Comparison of ENCODE assay signal across 1 cellular context in the genomic region with DNA sequence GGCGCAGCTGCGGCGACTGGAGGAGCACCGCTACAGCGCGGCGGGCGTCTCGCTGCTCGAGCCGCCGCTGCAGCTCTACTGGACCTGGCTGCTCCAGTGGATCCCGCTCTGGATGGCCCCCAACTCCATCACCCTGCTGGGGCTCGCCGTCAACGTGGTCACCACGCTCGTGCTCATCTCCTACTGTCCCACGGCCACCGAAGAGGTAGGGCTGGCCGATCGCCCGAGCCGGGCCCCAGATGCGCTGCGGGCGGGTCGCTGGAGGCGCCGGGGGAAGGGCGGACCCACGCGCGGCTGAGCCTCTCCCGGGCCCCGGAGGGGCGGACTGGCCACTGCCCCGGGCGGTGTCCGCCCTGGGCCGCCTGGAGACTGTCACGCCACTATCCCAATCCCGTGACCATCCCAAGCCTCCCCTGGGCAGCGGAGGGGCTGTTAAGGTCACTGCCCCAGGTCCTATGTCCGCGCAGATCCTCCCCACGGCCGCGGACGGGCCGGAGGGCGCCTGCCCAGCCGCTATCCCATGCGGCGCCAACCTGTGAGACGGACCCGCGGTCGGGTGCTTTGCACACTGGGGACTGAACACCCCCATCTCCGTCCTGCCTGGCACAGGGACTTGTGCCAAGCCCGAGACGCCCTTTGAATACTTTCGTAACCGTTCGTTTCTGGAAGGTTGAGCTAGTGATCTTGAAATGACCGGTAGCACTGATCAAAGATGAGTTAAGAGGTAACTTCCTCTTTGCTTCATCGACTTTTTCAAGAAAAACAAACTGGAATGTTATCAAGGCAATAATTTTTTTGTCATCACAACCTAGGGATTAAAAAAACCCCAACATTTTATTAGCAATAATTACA.
TF ChIP-seq lines count a peak whose summit lies in the region.

No MANE protein-coding gene starts in this region.

TF ChIP-seq in HepG2, 621 proteins besides CTCF, POLR2A, EP300 and RAD21 (continues in another document):
- peak; percentile 52; the same call in 1 of the 2 replicates for TF ChIP-seq MTA1 (CRISPR knock-in tag; IDR thresholded peaks at IDR 0.05; ENCODE audit: borderline replicate concordance)
- TF ChIP-seq RAD51 (IDR thresholded peaks at IDR 0.05; ENCODE audit: borderline replicate concordance) = no peak
- no peak for TF ChIP-seq ZNF543 (CRISPR knock-in tag; IDR thresholded peaks at IDR 0.05)
- TF ChIP-seq, protein P1, sequence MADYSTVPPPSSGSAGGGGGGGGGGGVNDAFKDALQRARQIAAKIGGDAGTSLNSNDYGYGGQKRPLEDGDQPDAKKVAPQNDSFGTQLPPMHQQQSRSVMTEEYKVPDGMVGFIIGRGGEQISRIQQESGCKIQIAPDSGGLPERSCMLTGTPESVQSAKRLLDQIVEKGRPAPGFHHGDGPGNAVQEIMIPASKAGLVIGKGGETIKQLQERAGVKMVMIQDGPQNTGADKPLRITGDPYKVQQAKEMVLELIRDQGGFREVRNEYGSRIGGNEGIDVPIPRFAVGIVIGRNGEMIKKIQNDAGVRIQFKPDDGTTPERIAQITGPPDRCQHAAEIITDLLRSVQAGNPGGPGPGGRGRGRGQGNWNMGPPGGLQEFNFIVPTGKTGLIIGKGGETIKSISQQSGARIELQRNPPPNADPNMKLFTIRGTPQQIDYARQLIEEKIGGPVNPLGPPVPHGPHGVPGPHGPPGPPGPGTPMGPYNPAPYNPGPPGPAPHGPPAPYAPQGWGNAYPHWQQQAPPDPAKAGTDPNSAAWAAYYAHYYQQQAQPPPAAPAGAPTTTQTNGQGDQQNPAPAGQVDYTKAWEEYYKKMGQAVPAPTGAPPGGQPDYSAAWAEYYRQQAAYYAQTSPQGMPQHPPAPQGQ (CRISPR knock-in tag; IDR thresholded peaks at IDR 0.05; ENCODE audit: borderline replicate concordance) = no peak
- TF ChIP-seq ZNF737 (CRISPR knock-in tag; IDR thresholded peaks at IDR 0.05; ENCODE audit: borderline replicate concordance) = no peak; the same call in 1 of the 2 replicates
- TF ChIP-seq, protein P2, sequence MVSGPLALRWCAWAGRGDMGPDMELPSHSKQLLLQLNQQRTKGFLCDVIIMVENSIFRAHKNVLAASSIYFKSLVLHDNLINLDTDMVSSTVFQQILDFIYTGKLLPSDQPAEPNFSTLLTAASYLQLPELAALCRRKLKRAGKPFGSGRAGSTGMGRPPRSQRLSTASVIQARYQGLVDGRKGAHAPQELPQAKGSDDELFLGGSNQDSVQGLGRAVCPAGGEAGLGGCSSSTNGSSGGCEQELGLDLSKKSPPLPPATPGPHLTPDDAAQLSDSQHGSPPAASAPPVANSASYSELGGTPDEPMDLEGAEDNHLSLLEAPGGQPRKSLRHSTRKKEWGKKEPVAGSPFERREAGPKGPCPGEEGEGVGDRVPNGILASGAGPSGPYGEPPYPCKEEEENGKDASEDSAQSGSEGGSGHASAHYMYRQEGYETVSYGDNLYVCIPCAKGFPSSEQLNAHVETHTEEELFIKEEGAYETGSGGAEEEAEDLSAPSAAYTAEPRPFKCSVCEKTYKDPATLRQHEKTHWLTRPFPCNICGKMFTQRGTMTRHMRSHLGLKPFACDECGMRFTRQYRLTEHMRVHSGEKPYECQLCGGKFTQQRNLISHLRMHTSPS (CRISPR knock-in tag; IDR thresholded peaks at IDR 0.05; ENCODE audit: low read depth) = peak; percentile 48
- TF ChIP-seq ZNF224 (CRISPR knock-in tag; IDR thresholded peaks at IDR 0.05) = no peak
- no peak for TF ChIP-seq SRSF4 (IDR thresholded peaks at IDR 0.05; ENCODE audit: low read depth, low read length, poor library complexity, severe bottlenecking)
- no peak for TF ChIP-seq ZFP36L1 (CRISPR knock-in tag; IDR thresholded peaks at IDR 0.05)
- TF ChIP-seq ZNF282 (IDR thresholded peaks at IDR 0.05; ENCODE audit: partially characterized antibody) = no peak
- no peak for TF ChIP-seq FOSL2 (CRISPR knock-in tag; IDR thresholded peaks at IDR 0.05)
- TF ChIP-seq, protein P3, sequence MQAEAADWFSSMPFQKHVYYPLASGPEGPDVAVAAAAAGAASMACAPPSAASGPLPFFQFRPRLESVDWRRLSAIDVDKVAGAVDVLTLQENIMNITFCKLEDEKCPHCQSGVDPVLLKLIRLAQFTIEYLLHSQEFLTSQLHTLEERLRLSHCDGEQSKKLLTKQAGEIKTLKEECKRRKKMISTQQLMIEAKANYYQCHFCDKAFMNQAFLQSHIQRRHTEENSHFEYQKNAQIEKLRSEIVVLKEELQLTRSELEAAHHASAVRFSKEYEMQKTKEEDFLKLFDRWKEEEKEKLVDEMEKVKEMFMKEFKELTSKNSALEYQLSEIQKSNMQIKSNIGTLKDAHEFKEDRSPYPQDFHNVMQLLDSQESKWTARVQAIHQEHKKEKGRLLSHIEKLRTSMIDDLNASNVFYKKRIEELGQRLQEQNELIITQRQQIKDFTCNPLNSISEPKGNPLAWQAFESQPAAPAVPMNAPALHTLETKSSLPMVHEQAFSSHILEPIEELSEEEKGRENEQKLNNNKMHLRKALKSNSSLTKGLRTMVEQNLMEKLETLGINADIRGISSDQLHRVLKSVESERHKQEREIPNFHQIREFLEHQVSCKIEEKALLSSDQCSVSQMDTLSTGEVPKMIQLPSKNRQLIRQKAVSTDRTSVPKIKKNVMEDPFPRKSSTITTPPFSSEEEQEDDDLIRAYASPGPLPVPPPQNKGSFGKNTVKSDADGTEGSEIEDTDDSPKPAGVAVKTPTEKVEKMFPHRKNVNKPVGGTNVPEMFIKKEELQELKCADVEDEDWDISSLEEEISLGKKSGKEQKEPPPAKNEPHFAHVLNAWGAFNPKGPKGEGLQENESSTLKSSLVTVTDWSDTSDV (CRISPR knock-in tag; IDR thresholded peaks at IDR 0.05) = no peak
- TF ChIP-seq, protein P4, sequence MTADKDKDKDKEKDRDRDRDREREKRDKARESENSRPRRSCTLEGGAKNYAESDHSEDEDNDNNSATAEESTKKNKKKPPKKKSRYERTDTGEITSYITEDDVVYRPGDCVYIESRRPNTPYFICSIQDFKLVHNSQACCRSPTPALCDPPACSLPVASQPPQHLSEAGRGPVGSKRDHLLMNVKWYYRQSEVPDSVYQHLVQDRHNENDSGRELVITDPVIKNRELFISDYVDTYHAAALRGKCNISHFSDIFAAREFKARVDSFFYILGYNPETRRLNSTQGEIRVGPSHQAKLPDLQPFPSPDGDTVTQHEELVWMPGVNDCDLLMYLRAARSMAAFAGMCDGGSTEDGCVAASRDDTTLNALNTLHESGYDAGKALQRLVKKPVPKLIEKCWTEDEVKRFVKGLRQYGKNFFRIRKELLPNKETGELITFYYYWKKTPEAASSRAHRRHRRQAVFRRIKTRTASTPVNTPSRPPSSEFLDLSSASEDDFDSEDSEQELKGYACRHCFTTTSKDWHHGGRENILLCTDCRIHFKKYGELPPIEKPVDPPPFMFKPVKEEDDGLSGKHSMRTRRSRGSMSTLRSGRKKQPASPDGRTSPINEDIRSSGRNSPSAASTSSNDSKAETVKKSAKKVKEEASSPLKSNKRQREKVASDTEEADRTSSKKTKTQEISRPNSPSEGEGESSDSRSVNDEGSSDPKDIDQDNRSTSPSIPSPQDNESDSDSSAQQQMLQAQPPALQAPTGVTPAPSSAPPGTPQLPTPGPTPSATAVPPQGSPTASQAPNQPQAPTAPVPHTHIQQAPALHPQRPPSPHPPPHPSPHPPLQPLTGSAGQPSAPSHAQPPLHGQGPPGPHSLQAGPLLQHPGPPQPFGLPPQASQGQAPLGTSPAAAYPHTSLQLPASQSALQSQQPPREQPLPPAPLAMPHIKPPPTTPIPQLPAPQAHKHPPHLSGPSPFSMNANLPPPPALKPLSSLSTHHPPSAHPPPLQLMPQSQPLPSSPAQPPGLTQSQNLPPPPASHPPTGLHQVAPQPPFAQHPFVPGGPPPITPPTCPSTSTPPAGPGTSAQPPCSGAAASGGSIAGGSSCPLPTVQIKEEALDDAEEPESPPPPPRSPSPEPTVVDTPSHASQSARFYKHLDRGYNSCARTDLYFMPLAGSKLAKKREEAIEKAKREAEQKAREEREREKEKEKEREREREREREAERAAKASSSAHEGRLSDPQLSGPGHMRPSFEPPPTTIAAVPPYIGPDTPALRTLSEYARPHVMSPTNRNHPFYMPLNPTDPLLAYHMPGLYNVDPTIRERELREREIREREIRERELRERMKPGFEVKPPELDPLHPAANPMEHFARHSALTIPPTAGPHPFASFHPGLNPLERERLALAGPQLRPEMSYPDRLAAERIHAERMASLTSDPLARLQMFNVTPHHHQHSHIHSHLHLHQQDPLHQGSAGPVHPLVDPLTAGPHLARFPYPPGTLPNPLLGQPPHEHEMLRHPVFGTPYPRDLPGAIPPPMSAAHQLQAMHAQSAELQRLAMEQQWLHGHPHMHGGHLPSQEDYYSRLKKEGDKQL (CRISPR knock-in tag; IDR thresholded peaks at IDR 0.05; ENCODE audit: low read depth) = no peak
- TF ChIP-seq, protein P5, sequence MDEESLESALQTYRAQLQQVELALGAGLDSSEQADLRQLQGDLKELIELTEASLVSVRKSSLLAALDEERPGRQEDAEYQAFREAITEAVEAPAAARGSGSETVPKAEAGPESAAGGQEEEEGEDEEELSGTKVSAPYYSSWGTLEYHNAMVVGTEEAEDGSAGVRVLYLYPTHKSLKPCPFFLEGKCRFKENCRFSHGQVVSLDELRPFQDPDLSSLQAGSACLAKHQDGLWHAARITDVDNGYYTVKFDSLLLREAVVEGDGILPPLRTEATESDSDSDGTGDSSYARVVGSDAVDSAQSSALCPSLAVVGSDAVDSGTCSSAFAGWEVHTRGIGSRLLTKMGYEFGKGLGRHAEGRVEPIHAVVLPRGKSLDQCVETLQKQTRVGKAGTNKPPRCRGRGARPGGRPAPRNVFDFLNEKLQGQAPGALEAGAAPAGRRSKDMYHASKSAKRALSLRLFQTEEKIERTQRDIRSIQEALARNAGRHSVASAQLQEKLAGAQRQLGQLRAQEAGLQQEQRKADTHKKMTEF (CRISPR knock-in tag; IDR thresholded peaks at IDR 0.05) = no peak
- TF ChIP-seq, protein P6, sequence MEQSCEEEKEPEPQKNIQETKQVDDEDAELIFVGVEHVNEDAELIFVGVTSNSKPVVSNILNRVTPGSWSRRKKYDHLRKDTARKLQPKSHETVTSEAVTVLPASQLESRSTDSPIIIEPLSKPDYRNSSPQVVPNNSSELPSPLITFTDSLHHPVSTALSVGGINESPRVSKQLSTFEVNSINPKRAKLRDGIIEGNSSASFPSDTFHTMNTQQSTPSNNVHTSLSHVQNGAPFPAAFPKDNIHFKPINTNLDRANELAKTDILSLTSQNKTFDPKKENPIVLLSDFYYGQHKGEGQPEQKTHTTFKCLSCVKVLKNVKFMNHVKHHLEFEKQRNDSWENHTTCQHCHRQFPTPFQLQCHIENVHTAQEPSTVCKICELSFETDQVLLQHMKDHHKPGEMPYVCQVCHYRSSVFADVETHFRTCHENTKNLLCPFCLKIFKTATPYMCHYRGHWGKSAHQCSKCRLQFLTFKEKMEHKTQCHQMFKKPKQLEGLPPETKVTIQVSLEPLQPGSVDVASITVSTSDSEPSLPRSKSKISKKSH (CRISPR knock-in tag; IDR thresholded peaks at IDR 0.05; ENCODE audit: borderline replicate concordance) = no peak
- peak; percentile 22; the same call in 1 of the 2 replicates for TF ChIP-seq CREM (IDR thresholded peaks at IDR 0.05)
- no peak for TF ChIP-seq CREM (CRISPR knock-in tag; IDR thresholded peaks at IDR 0.05)
- TF ChIP-seq, protein P7, sequence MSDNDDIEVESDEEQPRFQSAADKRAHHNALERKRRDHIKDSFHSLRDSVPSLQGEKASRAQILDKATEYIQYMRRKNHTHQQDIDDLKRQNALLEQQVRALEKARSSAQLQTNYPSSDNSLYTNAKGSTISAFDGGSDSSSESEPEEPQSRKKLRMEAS (IDR thresholded peaks at IDR 0.05) = no peak; the same call in 1 of the 2 replicates
- TF ChIP-seq, protein P8, sequence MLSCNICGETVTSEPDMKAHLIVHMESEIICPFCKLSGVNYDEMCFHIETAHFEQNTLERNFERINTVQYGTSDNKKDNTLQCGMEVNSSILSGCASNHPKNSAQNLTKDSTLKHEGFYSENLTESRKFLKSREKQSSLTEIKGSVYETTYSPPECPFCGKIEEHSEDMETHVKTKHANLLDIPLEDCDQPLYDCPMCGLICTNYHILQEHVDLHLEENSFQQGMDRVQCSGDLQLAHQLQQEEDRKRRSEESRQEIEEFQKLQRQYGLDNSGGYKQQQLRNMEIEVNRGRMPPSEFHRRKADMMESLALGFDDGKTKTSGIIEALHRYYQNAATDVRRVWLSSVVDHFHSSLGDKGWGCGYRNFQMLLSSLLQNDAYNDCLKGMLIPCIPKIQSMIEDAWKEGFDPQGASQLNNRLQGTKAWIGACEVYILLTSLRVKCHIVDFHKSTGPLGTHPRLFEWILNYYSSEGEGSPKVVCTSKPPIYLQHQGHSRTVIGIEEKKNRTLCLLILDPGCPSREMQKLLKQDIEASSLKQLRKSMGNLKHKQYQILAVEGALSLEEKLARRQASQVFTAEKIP (CRISPR knock-in tag; IDR thresholded peaks at IDR 0.05; ENCODE audit: borderline replicate concordance) = no peak
- no peak for TF ChIP-seq ZNF7 (CRISPR knock-in tag; IDR thresholded peaks at IDR 0.05)
- TF ChIP-seq ZNF234 (CRISPR knock-in tag; conservative IDR thresholded peaks at IDR 0.05) = no peak
- TF ChIP-seq SIX4 (CRISPR knock-in tag; IDR thresholded peaks at IDR 0.05) = no peak
- peak; percentile 17; the same call in 1 of the 2 replicates for TF ChIP-seq PPARG (CRISPR knock-in tag; conservative IDR thresholded peaks at IDR 0.05)
- TF ChIP-seq JUN (CRISPR knock-in tag; IDR thresholded peaks at IDR 0.05) = no peak
- peak; percentile 95 for TF ChIP-seq AGO2 (optimal IDR thresholded peaks at IDR 0.05; ENCODE audit: low read depth, low read length)
- TF ChIP-seq, protein P9, sequence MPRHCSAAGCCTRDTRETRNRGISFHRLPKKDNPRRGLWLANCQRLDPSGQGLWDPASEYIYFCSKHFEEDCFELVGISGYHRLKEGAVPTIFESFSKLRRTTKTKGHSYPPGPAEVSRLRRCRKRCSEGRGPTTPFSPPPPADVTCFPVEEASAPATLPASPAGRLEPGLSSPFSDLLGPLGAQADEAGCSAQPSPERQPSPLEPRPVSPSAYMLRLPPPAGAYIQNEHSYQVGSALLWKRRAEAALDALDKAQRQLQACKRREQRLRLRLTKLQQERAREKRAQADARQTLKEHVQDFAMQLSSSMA (CRISPR knock-in tag; IDR thresholded peaks at IDR 0.05) = no peak
- TF ChIP-seq PHB2 (IDR thresholded peaks at IDR 0.05; ENCODE audit: partially characterized antibody) = no peak
- no peak for TF ChIP-seq POLR2AphosphoS2 (IDR thresholded peaks at IDR 0.05; ENCODE audit: low read depth, low read length)
- TF ChIP-seq, protein P10, sequence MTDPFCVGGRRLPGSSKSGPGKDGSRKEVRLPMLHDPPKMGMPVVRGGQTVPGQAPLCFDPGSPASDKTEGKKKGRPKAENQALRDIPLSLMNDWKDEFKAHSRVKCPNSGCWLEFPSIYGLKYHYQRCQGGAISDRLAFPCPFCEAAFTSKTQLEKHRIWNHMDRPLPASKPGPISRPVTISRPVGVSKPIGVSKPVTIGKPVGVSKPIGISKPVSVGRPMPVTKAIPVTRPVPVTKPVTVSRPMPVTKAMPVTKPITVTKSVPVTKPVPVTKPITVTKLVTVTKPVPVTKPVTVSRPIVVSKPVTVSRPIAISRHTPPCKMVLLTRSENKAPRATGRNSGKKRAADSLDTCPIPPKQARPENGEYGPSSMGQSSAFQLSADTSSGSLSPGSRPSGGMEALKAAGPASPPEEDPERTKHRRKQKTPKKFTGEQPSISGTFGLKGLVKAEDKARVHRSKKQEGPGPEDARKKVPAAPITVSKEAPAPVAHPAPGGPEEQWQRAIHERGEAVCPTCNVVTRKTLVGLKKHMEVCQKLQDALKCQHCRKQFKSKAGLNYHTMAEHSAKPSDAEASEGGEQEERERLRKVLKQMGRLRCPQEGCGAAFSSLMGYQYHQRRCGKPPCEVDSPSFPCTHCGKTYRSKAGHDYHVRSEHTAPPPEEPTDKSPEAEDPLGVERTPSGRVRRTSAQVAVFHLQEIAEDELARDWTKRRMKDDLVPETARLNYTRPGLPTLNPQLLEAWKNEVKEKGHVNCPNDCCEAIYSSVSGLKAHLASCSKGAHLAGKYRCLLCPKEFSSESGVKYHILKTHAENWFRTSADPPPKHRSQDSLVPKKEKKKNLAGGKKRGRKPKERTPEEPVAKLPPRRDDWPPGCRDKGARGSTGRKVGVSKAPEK (CRISPR knock-in tag; IDR thresholded peaks at IDR 0.05; ENCODE audit: borderline replicate concordance) = no peak
